28 cellular contexts compared by ENCODE assay signal in genomic region chr2:121346407-121346806, GRCh38.
DNase-seq lines count a peak whose midpoint lies in the region; ATAC-seq and TF ChIP-seq lines count a peak whose summit lies in the region.
"Had no signal": no experiment of that assay in that cellular context is flagged by ENCODE, and none has a peak within 500 bp of the region (broad histone marks: within the 10 kb centered on the region; RNA-seq: fewer than 3 reads in every experiment).

No MANE protein-coding gene starts in this region.

- no peaks in the 10 kb centered on the region for H3K4me1 Mint-ChIP-seq in activated T-cell treated with anti-CD3 and anti-CD28 coated beads, Interleukin-2, amount 50 U/mL, for 24 hours (ENCODE audit: low read depth)
- H3K4me1 Mint-ChIP-seq: activated B cell treated with CpG ODN at 0.5 μM for 24 hours; activated CD4-positive, alpha-beta T cell treated with anti-CD3 and anti-CD28 coated beads, Interleukin-2, amount 10 ng/mL, durations not matched to agents 7 days and 5 days; CD4-positive, alpha-beta memory T cell; stimulated activated memory B cell treated with anti-CD40 and anti-IgM and Interleukin-4, amounts not matched to agents 10 μg/mL and 1 μg/mL and 100 μg/mL, for 72 hours had no signal

- no peak for DNase-seq in activated T-cell treated with anti-CD3 and anti-CD28 coated beads, Interleukin-2, amount 50 U/mL, for 24 hours
- DNase-seq in activated T-cell treated with anti-CD3 and anti-CD28 coated beads, Interleukin-2, amount 50 U/mL, for 1 hour: no peak
- DNase-seq in breast epithelium (ENCODE audit: low spot score in 2 of 2) (no peak), prostate gland (ENCODE audit: low spot score) (no peak), SW480 (ENCODE audit: low spot score) (no peak), cortex of kidney (lab: John Stamatoyannopoulos, UW) (no peak)
- no peak for DNase-seq in effector memory CD4-positive, alpha-beta T cell
- DNase-seq: activated B cell treated with CpG ODN at 0.5 μM for 24 hours; activated CD4-positive, alpha-beta T cell treated with anti-CD3 and anti-CD28 coated beads, Interleukin-2, amount 10 ng/mL, durations not matched to agents 7 days and 5 days; activated gamma-delta T cell treated with Interleukin-2 at 50 U/mL for 16 hours; activated naive CD8-positive, alpha-beta T cell treated with anti-CD3 and anti-CD28 coated beads, Interleukin-2, amount 10 ng/mL, durations not matched to agents 7 days and 5 days; activated T-cell treated with anti-CD3 and anti-CD28 coated beads, Interleukin-2, amount 50 U/mL, for 48 hours; AML-193; caudate nucleus; CD4-positive, alpha-beta memory T cell; EL; Karpas-422; left cardiac atrium; naive thymus-derived CD8-positive, alpha-beta T cell; NCI-H1417 treated with DMSO at 0.1 percent for 48 hours; NCI-H446 treated with DMSO at 0.1 percent for 48 hours; NCI-H82; stimulated activated CD4-positive, alpha-beta T cell treated with anti-CD3 and anti-CD28 coated beads, Interleukin-15, amount 100 ng/mL, for 24 hours had no signal

- H3K27me3 ChIP-seq in breast epithelium: no peaks in the 10 kb centered on the region
- no peaks in the 10 kb centered on the region for H3K27me3 ChIP-seq in prostate gland (replicated peaks; ENCODE audit: insufficient read depth)
- no peaks in the 10 kb centered on the region for H3K27me3 ChIP-seq in effector memory CD4-positive, alpha-beta T cell (replicated peaks; ENCODE audit: control insufficient read depth, insufficient read depth, low read length, poor library complexity, severe bottlenecking)
- H3K27me3 ChIP-seq: SJSA1 had no signal

- H3K27ac Mint-ChIP-seq in activated T-cell treated with anti-CD3 and anti-CD28 coated beads, Interleukin-2, amount 50 U/mL, for 24 hours: peak overlapping the region; percentile 26
- H3K27ac Mint-ChIP-seq: activated B cell treated with CpG ODN at 0.5 μM for 24 hours; activated CD4-positive, alpha-beta T cell treated with anti-CD3 and anti-CD28 coated beads, Interleukin-2, amount 10 ng/mL, durations not matched to agents 7 days and 5 days; activated naive CD8-positive, alpha-beta T cell treated with anti-CD3 and anti-CD28 coated beads, Interleukin-2, amount 10 ng/mL, durations not matched to agents 7 days and 5 days; stimulated activated memory B cell treated with anti-CD40 and anti-IgM and Interleukin-4, amounts not matched to agents 10 μg/mL and 1 μg/mL and 100 μg/mL, for 72 hours had no signal

- H3K27ac ChIP-seq in breast epithelium (peak overlapping the region; percentile 32 to 48), prostate gland (peak overlapping the region; percentile 43 to 73)
- no peak overlapping the region for H3K27ac ChIP-seq in effector memory CD4-positive, alpha-beta T cell (ENCODE audit: insufficient read depth, low read length, poor library complexity, severe bottlenecking)
- H3K27ac ChIP-seq: A549, SJSA1 had no signal

- intact Hi-C loops in breast epithelium (cut with DNase I; ENCODE audit: low total_unique reads) (no loop called here), prostate gland (cut with DNase I) (no loop called here)

- H3K9me3 ChIP-seq in breast epithelium (no peaks in the 10 kb centered on the region), prostate gland (no peaks in the 10 kb centered on the region)
- no peaks in the 10 kb centered on the region for H3K9me3 ChIP-seq in effector memory CD4-positive, alpha-beta T cell (ENCODE audit: control insufficient read depth, low read length)
- H3K9me3 ChIP-seq: A549, SJSA1 had no signal

- ATAC-seq in HG02642 (IDR thresholded peaks at IDR 0.05; ENCODE audit: poor library complexity, unreplicated experiment): no peak
- ATAC-seq: left cardiac atrium; naive thymus-derived CD8-positive, alpha-beta T cell; stimulated activated memory B cell treated with anti-CD40 and anti-IgM and Interleukin-4, amounts not matched to agents 10 μg/mL and 1 μg/mL and 100 μg/mL, for 72 hours had no signal

- peaks cover 98% of the 10 kb centered on the region for H3K36me3 Mint-ChIP-seq in activated T-cell treated with anti-CD3 and anti-CD28 coated beads, Interleukin-2, amount 50 U/mL, for 24 hours (ENCODE audit: low read depth)

- no peak for TF ChIP-seq POLR2A in breast epithelium (IDR thresholded peaks at IDR 0.05)
- no peak for TF ChIP-seq POLR2A in prostate gland (IDR thresholded peaks at IDR 0.05)

- H3K4me3 ChIP-seq in breast epithelium (no peak overlapping the region), prostate gland (no peak overlapping the region)
- H3K4me3 ChIP-seq in effector memory CD4-positive, alpha-beta T cell (ENCODE audit: insufficient read depth, low read depth, low read length, poor library complexity, severe bottlenecking): no peak overlapping the region
- H3K4me3 ChIP-seq: A549, lung, SJSA1 had no signal

- H3K4me1 ChIP-seq in breast epithelium: no peaks in the 10 kb centered on the region
- no peaks in the 10 kb centered on the region for H3K4me1 ChIP-seq in prostate gland (replicated peaks)
- no peaks in the 10 kb centered on the region for H3K4me1 ChIP-seq in effector memory CD4-positive, alpha-beta T cell (ENCODE audit: control insufficient read depth, insufficient read depth, low read length, poor library complexity, severe bottlenecking)
- H3K4me1 ChIP-seq: A549, SJSA1 had no signal

- 67% methylated on average over 6 of the region's 6 CpGs for WGBS in prostate gland

- H3K9me3 Mint-ChIP-seq in activated T-cell treated with anti-CD3 and anti-CD28 coated beads, Interleukin-2, amount 50 U/mL, for 24 hours: no peaks in the 10 kb centered on the region
- H3K9me3 Mint-ChIP-seq: activated B cell treated with CpG ODN at 0.5 μM for 24 hours; activated CD4-positive, alpha-beta T cell treated with anti-CD3 and anti-CD28 coated beads, Interleukin-2, amount 10 ng/mL, durations not matched to agents 7 days and 5 days; activated naive CD8-positive, alpha-beta T cell treated with anti-CD3 and anti-CD28 coated beads, Interleukin-2, amount 10 ng/mL, durations not matched to agents 7 days and 5 days; CD4-positive, alpha-beta memory T cell; naive thymus-derived CD8-positive, alpha-beta T cell; stimulated activated memory B cell treated with anti-CD40 and anti-IgM and Interleukin-4, amounts not matched to agents 10 μg/mL and 1 μg/mL and 100 μg/mL, for 72 hours had no signal

- no peak for TF ChIP-seq CTCF in breast epithelium (IDR thresholded peaks at IDR 0.05)
- no peak for TF ChIP-seq CTCF in prostate gland (IDR thresholded peaks at IDR 0.05)

- H3K36me3 ChIP-seq in breast epithelium (peaks cover 13% of the 10 kb centered on the region), prostate gland (peaks cover 0 to 4% of the 10 kb centered on the region in 2 donors)
- H3K36me3 ChIP-seq in effector memory CD4-positive, alpha-beta T cell (ENCODE audit: control insufficient read depth, insufficient read depth, low read length): peaks cover 64% of the 10 kb centered on the region

- H3K27me3 Mint-ChIP-seq in activated T-cell treated with anti-CD3 and anti-CD28 coated beads, Interleukin-2, amount 50 U/mL, for 24 hours: no peaks in the 10 kb centered on the region
- H3K27me3 Mint-ChIP-seq: activated B cell treated with CpG ODN at 0.5 μM for 24 hours; activated CD4-positive, alpha-beta T cell treated with anti-CD3 and anti-CD28 coated beads, Interleukin-2, amount 10 ng/mL, durations not matched to agents 7 days and 5 days; activated naive CD8-positive, alpha-beta T cell treated with anti-CD3 and anti-CD28 coated beads, Interleukin-2, amount 10 ng/mL, durations not matched to agents 7 days and 5 days; CD4-positive, alpha-beta memory T cell; naive thymus-derived CD8-positive, alpha-beta T cell; stimulated activated memory B cell treated with anti-CD40 and anti-IgM and Interleukin-4, amounts not matched to agents 10 μg/mL and 1 μg/mL and 100 μg/mL, for 72 hours had no signal

- no peak overlapping the region for H3K4me3 Mint-ChIP-seq in activated T-cell treated with anti-CD3 and anti-CD28 coated beads, Interleukin-2, amount 50 U/mL, for 24 hours
- H3K4me3 Mint-ChIP-seq: activated B cell treated with CpG ODN at 0.5 μM for 24 hours; activated CD4-positive, alpha-beta T cell treated with anti-CD3 and anti-CD28 coated beads, Interleukin-2, amount 10 ng/mL, durations not matched to agents 7 days and 5 days; activated naive CD8-positive, alpha-beta T cell treated with anti-CD3 and anti-CD28 coated beads, Interleukin-2, amount 10 ng/mL, durations not matched to agents 7 days and 5 days; CD4-positive, alpha-beta memory T cell; naive thymus-derived CD8-positive, alpha-beta T cell; stimulated activated memory B cell treated with anti-CD40 and anti-IgM and Interleukin-4, amounts not matched to agents 10 μg/mL and 1 μg/mL and 100 μg/mL, for 72 hours had no signal
